Comparison of ENCODE assay signal across 9 cellular contexts in genomic region chr1:92804721-92805169, GRCh38. TPM values are rescaled to one million over a fixed set of nuclear protein-coding genes. Genes with fewer than 3 reads are reported as not detected.
DNase-seq lines count a peak whose midpoint lies in the region; ATAC-seq, FAIRE-seq and TF ChIP-seq lines count a peak whose summit lies in the region.
"Had no signal": no experiment of that assay in that cellular context is flagged by ENCODE, and none has a peak within 500 bp of the region (broad histone marks: within the 10 kb centered on the region; RNA-seq: fewer than 3 reads in every experiment).

No MANE protein-coding gene starts in this region.

- 25% methylated on average over 7 of the region's 7 CpGs for WGBS in right lobe of liver (ENCODE audit: insufficient coverage, low coverage, low lambda C conversion rate, missing lambda C conversion rate)
- 2 to 5% methylated on average over 7 of the region's 7 CpGs for WGBS in tibial nerve, 2 donors

- intact Hi-C loops in dendritic cell treated with granulocyte-macrophage colony-stimulating factor and Interleukin-4, amounts not matched to agents 40 ng/mL and 50 ng/mL, for 4 days (cut with micrococcal nuclease), result no loop called here
- intact Hi-C loops in right lobe of liver (cut with DNase I), result no loop called here

- TF ChIP-seq CTCF in right lobe of liver (IDR thresholded peaks at IDR 0.05) (no peak), tibial nerve (IDR thresholded peaks at IDR 0.05) (no peak)

- H3K36me3 ChIP-seq in ACC112 (ENCODE audit: insufficient read depth, low read length), result no peaks in the 10 kb centered on the region
- H3K36me3 ChIP-seq in right lobe of liver, result no peaks in the 10 kb centered on the region
- no peaks in the 10 kb centered on the region for H3K36me3 ChIP-seq in tibial nerve

- H3K79me2 ChIP-seq in ACC112 (ENCODE audit: control insufficient read depth, insufficient read depth, low read length, unreplicated experiment), result no peaks in the 10 kb centered on the region

- DNase-seq in NCI-H460 (ENCODE audit: extremely low read depth, low read depth) (peak; percentile 66), right lobe of liver (peak in 2 of 3 donors; percentile 35 to 50), tibial nerve (ENCODE audit: low spot score in 2 of 2) (peak in 1 of 2 donors; percentile 33), GM19239 (ENCODE audit: insufficient read length, low spot score) (no peak)

- no peak overlapping the region for H3K4me3 Mint-ChIP-seq in dendritic cell treated with granulocyte-macrophage colony-stimulating factor and Interleukin-4, amounts not matched to agents 40 ng/mL and 50 ng/mL, for 4 days
- H3K4me3 Mint-ChIP-seq: central memory CD8-positive, alpha-beta T cell had no signal

- peaks cover 5% of the 10 kb centered on the region for H3K4me1 Mint-ChIP-seq in dendritic cell treated with granulocyte-macrophage colony-stimulating factor and Interleukin-4, amounts not matched to agents 40 ng/mL and 50 ng/mL, for 4 days (ENCODE audit: low read depth)
- H3K4me1 Mint-ChIP-seq: central memory CD8-positive, alpha-beta T cell had no signal

- H3K4me3 ChIP-seq in ACC112 (ENCODE audit: low read depth, low read length) (peak overlapping the region; percentile 29; the same call in 1 of the 2 replicates), right lobe of liver (no peak overlapping the region), tibial nerve (no peak overlapping the region)

- peaks cover 24% of the 10 kb centered on the region for H3K4me1 ChIP-seq in ACC112 (ENCODE audit: control insufficient read depth, insufficient read depth, low read length, unreplicated experiment)
- no peaks in the 10 kb centered on the region for H3K4me1 ChIP-seq in right lobe of liver
- peaks cover 0 to 23% (median 2%) of the 10 kb centered on the region in 4 donors for H3K4me1 ChIP-seq in tibial nerve

- H3K9me3 Mint-ChIP-seq in dendritic cell treated with granulocyte-macrophage colony-stimulating factor and Interleukin-4, amounts not matched to agents 40 ng/mL and 50 ng/mL, for 4 days, result no peaks in the 10 kb centered on the region
- H3K9me3 Mint-ChIP-seq: central memory CD8-positive, alpha-beta T cell had no signal

- peak overlapping the region; percentile 27 for H3K27ac Mint-ChIP-seq in dendritic cell treated with granulocyte-macrophage colony-stimulating factor and Interleukin-4, amounts not matched to agents 40 ng/mL and 50 ng/mL, for 4 days

- no peaks in the 10 kb centered on the region for H3K9me3 ChIP-seq in right lobe of liver
- no peaks in the 10 kb centered on the region for H3K9me3 ChIP-seq in tibial nerve

- H3K27ac ChIP-seq in ACC112 (ENCODE audit: low read depth, low read length) (peak overlapping the region; percentile 77), right lobe of liver (peak overlapping the region; percentile 23 to 63 (median 25)), tibial nerve (peak overlapping the region; percentile 10 to 67 (median 43))

- H3K27me3 ChIP-seq in ACC112 (ENCODE audit: insufficient read depth, low read length), result no peaks in the 10 kb centered on the region
- no peaks in the 10 kb centered on the region for H3K27me3 ChIP-seq in right lobe of liver
- H3K27me3 ChIP-seq in tibial nerve, result no peaks in the 10 kb centered on the region

- no peak for FAIRE-seq in GM19239 (lab: Jason Lieb, UNC)

- peaks cover 2% of the 10 kb centered on the region for H3K27me3 Mint-ChIP-seq in dendritic cell treated with granulocyte-macrophage colony-stimulating factor and Interleukin-4, amounts not matched to agents 40 ng/mL and 50 ng/mL, for 4 days
- H3K27me3 Mint-ChIP-seq: central memory CD8-positive, alpha-beta T cell had no signal

- H3K36me3 Mint-ChIP-seq in dendritic cell treated with granulocyte-macrophage colony-stimulating factor and Interleukin-4, amounts not matched to agents 40 ng/mL and 50 ng/mL, for 4 days (ENCODE audit: low read depth), result no peaks in the 10 kb centered on the region

- no peak for TF ChIP-seq POLR2A in right lobe of liver (IDR thresholded peaks at IDR 0.05)
- TF ChIP-seq POLR2A in tibial nerve (IDR thresholded peaks at IDR 0.05), result no peak

- peak; percentile 52 for ATAC-seq in GM18867 (IDR thresholded peaks at IDR 0.05; ENCODE audit: unreplicated experiment)
- ATAC-seq in right lobe of liver, result peak; percentile 83 to 94 (median 92)
- no peak for ATAC-seq in HG03095 (IDR thresholded peaks at IDR 0.05; ENCODE audit: unreplicated experiment)

- TF ChIP-seq EP300 in tibial nerve (IDR thresholded peaks at IDR 0.05), result no peak

- H2AFZ ChIP-seq in ACC112 (ENCODE audit: low read length, unreplicated experiment), result peak overlapping the region; percentile 84

RNA-seq across cellular contexts. Expression of gene EVI5, which starts 19.8 kb away (rescaled TPM):
- total RNA-seq in NCI-H460 (2014; rRNA removed; shearing (Covaris generic)), result 20.5 and 25.3 TPM in 2 replicates
- polyA plus RNA-seq in NCI-H460 (2014; cell fraction: nucleus; rRNA removed), result 3.2 and 5.1 TPM in 2 replicates
- total RNA-seq in right lobe of liver, result 10 to 100 TPM; 12.8 to 27.7 (median 19.0) TPM
- total RNA-seq in tibial nerve, result 10 to 100 TPM; 48.7 to 70.7 (median 50.8) TPM

RNA-seq across cellular contexts. Expression of gene RPL5, which starts 27.1 kb away (rescaled TPM):
- 2,917 and 2,947 TPM in 2 replicates for total RNA-seq in NCI-H460 (2014; rRNA removed; shearing (Covaris generic))
- polyA plus RNA-seq in NCI-H460 (2014; cell fraction: nucleus; rRNA removed), result 1,387 and 1,419 TPM in 2 replicates
- total RNA-seq in right lobe of liver, result 100 to 1,000 TPM; 225 to 532 (median 294) TPM
- total RNA-seq in tibial nerve, result 1,000 to 10,000 TPM; 1,387 to 1,574 (median 1,436) TPM

Comparison
In these comparisons a context has a peak if more than half of its experiments do, and no peak if none do; other contexts are left out.
1. H3K27ac ChIP-seq: peak in every context shown above with its lines; median percentile 77 in ACC112; 43 in tibial nerve; 25 in right lobe of liver.